Comparison of ENCODE assay signal across 1 cellular context in the genomic region with DNA sequence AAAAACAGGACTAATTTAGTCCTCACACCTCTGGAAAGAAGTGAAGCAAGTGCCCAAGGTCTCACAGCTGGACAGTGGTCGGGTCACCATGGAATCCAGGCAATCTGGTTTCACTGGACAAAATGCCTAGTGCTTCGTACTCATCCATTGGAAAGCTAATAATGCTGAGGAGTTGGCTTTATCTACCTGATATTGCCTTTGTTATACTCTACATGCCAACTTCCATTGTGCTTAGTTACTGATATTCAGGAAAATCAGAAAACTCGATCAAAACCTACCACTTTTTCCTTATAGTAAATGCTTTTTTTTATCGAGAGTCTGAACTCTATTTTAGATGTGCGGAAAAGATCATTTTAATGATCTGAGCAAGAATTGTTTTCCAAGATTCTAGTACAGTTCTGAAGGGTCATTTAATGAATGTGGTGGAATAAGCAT.
TF ChIP-seq lines count a peak whose summit lies in the region.

No MANE protein-coding gene starts in this region.

TF ChIP-seq in GM23338, 12 proteins besides CTCF, POLR2A, EP300 and RAD21 (continued from another document):
- TF ChIP-seq, protein P1, sequence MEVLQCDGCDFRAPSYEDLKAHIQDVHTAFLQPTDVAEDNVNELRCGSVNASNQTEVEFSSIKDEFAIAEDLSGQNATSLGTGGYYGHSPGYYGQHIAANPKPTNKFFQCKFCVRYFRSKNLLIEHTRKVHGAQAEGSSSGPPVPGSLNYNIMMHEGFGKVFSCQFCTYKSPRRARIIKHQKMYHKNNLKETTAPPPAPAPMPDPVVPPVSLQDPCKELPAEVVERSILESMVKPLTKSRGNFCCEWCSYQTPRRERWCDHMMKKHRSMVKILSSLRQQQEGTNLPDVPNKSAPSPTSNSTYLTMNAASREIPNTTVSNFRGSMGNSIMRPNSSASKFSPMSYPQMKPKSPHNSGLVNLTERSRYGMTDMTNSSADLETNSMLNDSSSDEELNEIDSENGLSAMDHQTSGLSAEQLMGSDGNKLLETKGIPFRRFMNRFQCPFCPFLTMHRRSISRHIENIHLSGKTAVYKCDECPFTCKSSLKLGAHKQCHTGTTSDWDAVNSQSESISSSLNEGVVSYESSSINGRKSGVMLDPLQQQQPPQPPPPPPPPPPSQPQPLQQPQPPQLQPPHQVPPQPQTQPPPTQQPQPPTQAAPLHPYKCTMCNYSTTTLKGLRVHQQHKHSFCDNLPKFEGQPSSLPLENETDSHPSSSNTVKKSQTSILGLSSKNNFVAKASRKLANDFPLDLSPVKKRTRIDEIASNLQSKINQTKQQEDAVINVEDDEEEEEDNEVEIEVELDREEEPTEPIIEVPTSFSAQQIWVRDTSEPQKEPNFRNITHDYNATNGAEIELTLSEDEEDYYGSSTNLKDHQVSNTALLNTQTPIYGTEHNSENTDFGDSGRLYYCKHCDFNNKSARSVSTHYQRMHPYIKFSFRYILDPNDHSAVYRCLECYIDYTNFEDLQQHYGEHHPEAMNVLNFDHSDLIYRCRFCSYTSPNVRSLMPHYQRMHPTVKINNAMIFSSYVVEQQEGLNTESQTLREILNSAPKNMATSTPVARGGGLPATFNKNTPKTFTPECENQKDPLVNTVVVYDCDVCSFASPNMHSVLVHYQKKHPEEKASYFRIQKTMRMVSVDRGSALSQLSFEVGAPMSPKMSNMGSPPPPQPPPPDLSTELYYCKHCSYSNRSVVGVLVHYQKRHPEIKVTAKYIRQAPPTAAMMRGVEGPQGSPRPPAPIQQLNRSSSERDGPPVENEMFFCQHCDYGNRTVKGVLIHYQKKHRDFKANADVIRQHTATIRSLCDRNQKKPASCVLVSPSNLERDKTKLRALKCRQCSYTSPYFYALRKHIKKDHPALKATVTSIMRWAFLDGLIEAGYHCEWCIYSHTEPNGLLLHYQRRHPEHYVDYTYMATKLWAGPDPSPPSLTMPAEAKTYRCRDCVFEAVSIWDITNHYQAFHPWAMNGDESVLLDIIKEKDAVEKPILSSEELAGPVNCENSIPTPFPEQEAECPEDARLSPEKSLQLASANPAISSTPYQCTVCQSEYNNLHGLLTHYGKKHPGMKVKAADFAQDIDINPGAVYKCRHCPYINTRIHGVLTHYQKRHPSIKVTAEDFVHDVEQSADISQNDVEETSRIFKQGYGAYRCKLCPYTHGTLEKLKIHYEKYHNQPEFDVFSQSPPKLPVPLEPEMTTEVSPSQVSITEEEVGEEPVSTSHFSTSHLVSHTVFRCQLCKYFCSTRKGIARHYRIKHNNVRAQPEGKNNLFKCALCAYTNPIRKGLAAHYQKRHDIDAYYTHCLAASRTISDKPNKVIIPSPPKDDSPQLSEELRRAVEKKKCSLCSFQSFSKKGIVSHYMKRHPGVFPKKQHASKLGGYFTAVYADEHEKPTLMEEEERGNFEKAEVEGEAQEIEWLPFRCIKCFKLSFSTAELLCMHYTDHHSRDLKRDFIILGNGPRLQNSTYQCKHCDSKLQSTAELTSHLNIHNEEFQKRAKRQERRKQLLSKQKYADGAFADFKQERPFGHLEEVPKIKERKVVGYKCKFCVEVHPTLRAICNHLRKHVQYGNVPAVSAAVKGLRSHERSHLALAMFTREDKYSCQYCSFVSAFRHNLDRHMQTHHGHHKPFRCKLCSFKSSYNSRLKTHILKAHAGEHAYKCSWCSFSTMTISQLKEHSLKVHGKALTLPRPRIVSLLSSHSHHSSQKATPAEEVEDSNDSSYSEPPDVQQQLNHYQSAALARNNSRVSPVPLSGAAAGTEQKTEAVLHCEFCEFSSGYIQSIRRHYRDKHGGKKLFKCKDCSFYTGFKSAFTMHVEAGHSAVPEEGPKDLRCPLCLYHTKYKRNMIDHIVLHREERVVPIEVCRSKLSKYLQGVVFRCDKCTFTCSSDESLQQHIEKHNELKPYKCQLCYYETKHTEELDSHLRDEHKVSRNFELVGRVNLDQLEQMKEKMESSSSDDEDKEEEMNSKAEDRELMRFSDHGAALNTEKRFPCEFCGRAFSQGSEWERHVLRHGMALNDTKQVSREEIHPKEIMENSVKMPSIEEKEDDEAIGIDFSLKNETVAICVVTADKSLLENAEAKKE (CRISPR knock-in tag; IDR thresholded peaks at IDR 0.05), result no peak
- TF ChIP-seq CREB1 (CRISPR knock-in tag; IDR thresholded peaks at IDR 0.05; ENCODE audit: low read depth) (no peak), JUNB (IDR thresholded peaks at IDR 0.05; ENCODE audit: unreplicated experiment) (no peak), ZNF114 (CRISPR knock-in tag; IDR thresholded peaks at IDR 0.05) (no peak)
